ENCODE assay signal across 24 cellular contexts in the genomic region with DNA sequence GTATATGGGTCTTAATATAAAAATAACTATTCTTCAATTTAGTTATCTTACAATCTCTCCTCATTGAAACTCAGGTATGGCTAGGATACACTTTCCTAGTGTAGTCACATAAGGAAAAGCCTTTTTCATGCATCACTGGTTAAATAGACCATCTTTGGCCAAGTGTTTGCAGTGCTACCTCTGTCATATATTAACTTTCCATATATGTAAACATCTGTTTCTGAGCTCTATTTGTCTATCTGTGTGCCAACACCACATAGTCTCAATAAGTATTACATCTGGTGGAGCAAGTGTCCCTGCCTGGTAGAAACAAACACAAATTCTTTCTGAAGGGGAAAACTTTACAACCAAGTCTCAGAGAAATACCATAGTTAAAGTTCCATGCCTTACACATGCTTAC.
DNase-seq lines count a peak whose midpoint lies in the region.
"Had no signal": no experiment of that assay in that cellular context is flagged by ENCODE, and none has a peak within 500 bp of the region (broad histone marks: within the 10 kb centered on the region; RNA-seq: fewer than 3 reads in every experiment).

No MANE protein-coding gene starts in this region.

- DNase-seq in NCI-H1092 treated with DMSO at 0.1 percent for 48 hours (lab: John Stamatoyannopoulos, UW) (peak; percentile 45), NCI-H1092 (lab: John Stamatoyannopoulos, UW) (no peak), HuH-7 (ENCODE audit: low spot score) (peak; percentile 15), NCI-H526 treated with DMSO at 0.1 percent for 48 hours (lab: John Stamatoyannopoulos, UW) (peak; percentile 98), renal cortical epithelial cell (ENCODE audit: low read depth) (peak; percentile 39), T1000 (lab: John Stamatoyannopoulos, UW) (no peak), NCI-H82 treated with DMSO at 0.1 percent for 48 hours (lab: John Stamatoyannopoulos, UW; ENCODE audit: unreplicated experiment) (no peak)
- DNase-seq: 8988T, ACHN, DMS79, EL, GDM1, GM23248, H7, IMR-90, KG1, NCI-H1048, NCI-H1436, NCI-H187, NCI-H2081 treated with DMSO at 0.1 percent for 48 hours, NCI-H446, NCI-H748 treated with DMSO at 0.1 percent for 48 hours, PC-9, SJCRH30 had no signal

Comparison
In these comparisons a context has a peak if more than half of its experiments do, and no peak if none do; other contexts are left out.
1. DNase-seq: peak in NCI-H1092 treated with DMSO at 0.1 percent for 48 hours (single experiment), HuH-7 (single experiment), NCI-H526 treated with DMSO at 0.1 percent for 48 hours (single experiment) and renal cortical epithelial cell (single experiment); none in NCI-H1092 (single experiment), T1000 (single experiment) and NCI-H82 treated with DMSO at 0.1 percent for 48 hours (single experiment).